Comparison of ENCODE assay signal across 16 cellular contexts in genomic region chr11:121650520-121651266, GRCh38.
A peak's percentile ranks its signal among the peaks of the same experiment; 100 is the strongest.
DNase-seq lines count a peak whose midpoint lies in the region; ATAC-seq and TF ChIP-seq lines count a peak whose summit lies in the region.
"Had no signal": no experiment of that assay in that cellular context is flagged by ENCODE, and none has a peak within 500 bp of the region (broad histone marks: within the 10 kb centered on the region; RNA-seq: fewer than 3 reads in every experiment).

No MANE protein-coding gene starts in this region.

- peak overlapping the region; percentile 78 for H3K4me3 ChIP-seq in CD4-positive, CD25-positive, alpha-beta regulatory T cell (ENCODE audit: low read depth, low read length)
- H3K4me3 ChIP-seq in heart left ventricle: no peak overlapping the region

- ATAC-seq in CD4-positive, CD25-positive, alpha-beta regulatory T cell (ENCODE audit: low read depth in 2 of 2): peak; percentile 63 to 77
- ATAC-seq in HG03469 (IDR thresholded peaks at IDR 0.05; ENCODE audit: unreplicated experiment) (peak; percentile 58), heart left ventricle (no peak)
- ATAC-seq: left ventricle myocardium superior; stimulated activated naive B cell treated with anti-CD40 and anti-IgM and Interleukin-4, amounts not matched to agents 10 μg/mL and 1 μg/mL and 100 μg/mL, for 72 hours had no signal

- peaks cover 4% of the 10 kb centered on the region for H3K36me3 Mint-ChIP-seq in CD4-positive, CD25-positive, alpha-beta regulatory T cell
- H3K36me3 Mint-ChIP-seq in activated naive CD4-positive, alpha-beta T cell treated with anti-CD3 and anti-CD28 coated beads, Interleukin-2, amount 50 U/mL, for 24 hours: no peaks in the 10 kb centered on the region
- H3K36me3 Mint-ChIP-seq in mesothelial cell of epicardium: no peaks in the 10 kb centered on the region
- H3K36me3 Mint-ChIP-seq: brain, naive B cell had no signal

- H3K4me1 Mint-ChIP-seq in CD4-positive, CD25-positive, alpha-beta regulatory T cell: peaks cover 0 to 41% (median 31%) of the 10 kb centered on the region in 4 donors
- peaks cover 36% of the 10 kb centered on the region for H3K4me1 Mint-ChIP-seq in activated naive CD4-positive, alpha-beta T cell treated with anti-CD3 and anti-CD28 coated beads, Interleukin-2, amount 50 U/mL, for 24 hours
- H3K4me1 Mint-ChIP-seq in mesothelial cell of epicardium: peaks cover 34% of the 10 kb centered on the region

- TF ChIP-seq POLR2A in heart left ventricle (IDR thresholded peaks at IDR 0.05): no peak

- H3K4me1 ChIP-seq in CD4-positive, CD25-positive, alpha-beta regulatory T cell (ENCODE audit: control insufficient read depth, insufficient read depth, low read length, poor library complexity, severe bottlenecking): peaks cover 26% of the 10 kb centered on the region
- peaks cover 0 to 11% (median 6%) of the 10 kb centered on the region in 12 donors for H3K4me1 ChIP-seq in heart left ventricle

- peak in 2 of 3 donors; percentile 30 to 85 for DNase-seq in CD4-positive, CD25-positive, alpha-beta regulatory T cell
- DNase-seq in GM10266 (ENCODE audit: extremely low spot score): peak; percentile 32
- DNase-seq in heart left ventricle: no peak
- DNase-seq in mesothelial cell of epicardium (ENCODE audit: low spot score in 2 of 2, unreplicated experiment in 2 of 2): no peak
- no peak for DNase-seq in SKM-1 (lab: John Stamatoyannopoulos, UW; ENCODE audit: unreplicated experiment)
- DNase-seq in NCI-H226: no peak
- DNase-seq: Karpas-422; left ventricle myocardium superior; naive B cell; NCI-H2081 treated with DMSO at 0.1 percent for 48 hours; retina; stimulated activated CD4-positive, alpha-beta T cell treated with anti-CD3 and anti-CD28 coated beads, Interleukin-4, amount 100 ng/mL, for 1 hour; stimulated activated naive B cell treated with anti-CD40 and anti-IgM and Interleukin-4, amounts not matched to agents 10 μg/mL and 1 μg/mL and 100 μg/mL, for 72 hours had no signal

- H3K9me3 Mint-ChIP-seq in CD4-positive, CD25-positive, alpha-beta regulatory T cell: no peaks in the 10 kb centered on the region
- no peaks in the 10 kb centered on the region for H3K9me3 Mint-ChIP-seq in activated naive CD4-positive, alpha-beta T cell treated with anti-CD3 and anti-CD28 coated beads, Interleukin-2, amount 50 U/mL, for 24 hours
- H3K9me3 Mint-ChIP-seq in mesothelial cell of epicardium: no peaks in the 10 kb centered on the region
- H3K9me3 Mint-ChIP-seq: brain; stimulated activated naive B cell treated with anti-CD40 and anti-IgM and Interleukin-4, amounts not matched to agents 10 μg/mL and 1 μg/mL and 100 μg/mL, for 72 hours had no signal

- intact Hi-C loops in heart left ventricle (cut with DNase I): loop anchor here in 4 of 10 donors (5.0 to 10.0 kb wide), 5 partner anchors 74 to 857 kb away; no protein-coding TSS in a partner anchor

- H3K27me3 ChIP-seq in CD4-positive, CD25-positive, alpha-beta regulatory T cell (ENCODE audit: control insufficient read depth, insufficient read depth, low read length): no peaks in the 10 kb centered on the region
- H3K27me3 ChIP-seq in heart left ventricle: no peaks in the 10 kb centered on the region

- H3K4me3 Mint-ChIP-seq in CD4-positive, CD25-positive, alpha-beta regulatory T cell: peak overlapping the region; percentile 60 to 88 (median 82)
- peak overlapping the region; percentile 40 for H3K4me3 Mint-ChIP-seq in activated naive CD4-positive, alpha-beta T cell treated with anti-CD3 and anti-CD28 coated beads, Interleukin-2, amount 50 U/mL, for 24 hours
- no peak overlapping the region for H3K4me3 Mint-ChIP-seq in mesothelial cell of epicardium
- H3K4me3 Mint-ChIP-seq: brain; naive B cell; stimulated activated naive B cell treated with anti-CD40 and anti-IgM and Interleukin-4, amounts not matched to agents 10 μg/mL and 1 μg/mL and 100 μg/mL, for 72 hours had no signal

- no peaks in the 10 kb centered on the region for H3K36me3 ChIP-seq in CD4-positive, CD25-positive, alpha-beta regulatory T cell (ENCODE audit: control insufficient read depth, insufficient read depth, low read length)
- H3K36me3 ChIP-seq in heart left ventricle: no peaks in the 10 kb centered on the region

- H3K27ac ChIP-seq in CD4-positive, CD25-positive, alpha-beta regulatory T cell (ENCODE audit: insufficient read depth, low read length, poor library complexity, severe bottlenecking): peak overlapping the region; percentile 48
- no peak overlapping the region for H3K27ac ChIP-seq in heart left ventricle

- whole genome bisulfite sequencing in heart left ventricle, 4 donors: 75 to 79% (median 78%) methylated on average over 13 of the region's 13 CpGs

- H3K27me3 Mint-ChIP-seq in CD4-positive, CD25-positive, alpha-beta regulatory T cell: peaks cover 5% of the 10 kb centered on the region
- H3K27me3 Mint-ChIP-seq in activated naive CD4-positive, alpha-beta T cell treated with anti-CD3 and anti-CD28 coated beads, Interleukin-2, amount 50 U/mL, for 24 hours: no peaks in the 10 kb centered on the region
- H3K27me3 Mint-ChIP-seq in mesothelial cell of epicardium (ENCODE audit: low read depth): no peaks in the 10 kb centered on the region

- no peaks in the 10 kb centered on the region for H3K9me3 ChIP-seq in CD4-positive, CD25-positive, alpha-beta regulatory T cell (ENCODE audit: control insufficient read depth in 2 of 2, low read length in 2 of 2)
- H3K9me3 ChIP-seq in heart left ventricle: no peaks in the 10 kb centered on the region

- H3K27ac Mint-ChIP-seq in CD4-positive, CD25-positive, alpha-beta regulatory T cell: peak overlapping the region; percentile 50 to 98 (median 94)
- peak overlapping the region; percentile 38 for H3K27ac Mint-ChIP-seq in activated naive CD4-positive, alpha-beta T cell treated with anti-CD3 and anti-CD28 coated beads, Interleukin-2, amount 50 U/mL, for 24 hours
- H3K27ac Mint-ChIP-seq in mesothelial cell of epicardium: no peak overlapping the region
- H3K27ac Mint-ChIP-seq: stimulated activated naive B cell treated with anti-CD40 and anti-IgM and Interleukin-4, amounts not matched to agents 10 μg/mL and 1 μg/mL and 100 μg/mL, for 72 hours had no signal

- TF ChIP-seq CTCF in GM10266 (IDR thresholded peaks at IDR 0.05; ENCODE audit: control insufficient read depth, insufficient read depth, low read depth, missing control alignments) (no peak), heart left ventricle (IDR thresholded peaks at IDR 0.05) (no peak), mesothelial cell of epicardium (IDR thresholded peaks at IDR 0.05; ENCODE audit: unreplicated experiment) (no peak)

Comparison
In these comparisons a context has a peak if more than half of its experiments do, and no peak if none do; other contexts are left out.
1. ATAC-seq: peak in CD4-positive, CD25-positive, alpha-beta regulatory T cell (2 of 2) and HG03469 (single experiment); none in heart left ventricle (0 of 4).
2. DNase-seq: peak in CD4-positive, CD25-positive, alpha-beta regulatory T cell (2 of 3) and GM10266 (single experiment); none in heart left ventricle (0 of 5), mesothelial cell of epicardium (0 of 2), SKM-1 (single experiment) and NCI-H226 (single experiment).